ENCODE assay signal across 25 cellular contexts in the genomic region with DNA sequence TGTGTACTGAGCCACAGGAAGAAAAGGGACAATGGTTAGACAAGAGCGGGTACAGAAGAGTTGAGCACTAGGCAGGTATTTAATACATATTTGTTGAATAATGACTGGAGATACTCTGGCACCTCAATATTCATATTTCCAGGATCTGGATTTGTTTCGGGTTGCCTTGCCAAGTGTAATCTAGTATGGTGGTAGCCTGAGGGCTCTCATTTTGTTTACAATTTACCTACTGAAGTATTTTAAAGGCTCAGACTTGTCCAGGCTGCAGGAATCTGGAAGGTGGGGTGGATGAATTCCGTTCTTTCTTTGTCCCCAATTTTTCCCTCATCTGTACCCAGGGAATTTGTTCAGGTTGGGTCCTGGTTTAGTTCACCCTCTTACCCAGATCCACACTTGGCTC.
A peak's percentile ranks its signal among the peaks of the same experiment; 100 is the strongest.
DNase-seq lines count a peak whose midpoint lies in the region; ATAC-seq and TF ChIP-seq lines count a peak whose summit lies in the region.
"Had no signal": no experiment of that assay in that cellular context is flagged by ENCODE, and none has a peak within 500 bp of the region (broad histone marks: within the 10 kb centered on the region; RNA-seq: fewer than 3 reads in every experiment).

No MANE protein-coding gene starts in this region.

- H3K4me3 ChIP-seq in hepatocyte: no peak overlapping the region
- H3K4me3 ChIP-seq: HAP-1 had no signal

- no peak for ATAC-seq in GM19452 (IDR thresholded peaks at IDR 0.05; ENCODE audit: unreplicated experiment)

- H3K36me3 ChIP-seq in hepatocyte (replicated peaks; ENCODE audit: insufficient read depth, low read depth): no peaks in the 10 kb centered on the region
- H3K36me3 ChIP-seq: BE2C, HAP-1 had no signal

- no peak for TF ChIP-seq CTCF in VCaP (conservative IDR thresholded peaks at IDR 0.05)
- no peak for TF ChIP-seq CTCF in hepatocyte (IDR thresholded peaks at IDR 0.05; ENCODE audit: poor library complexity)
- TF ChIP-seq CTCF in nephron progenitor cell (IDR thresholded peaks at IDR 0.05): no peak

- H3K4me2 ChIP-seq in hepatocyte: no peak overlapping the region

- H3K9me3 Mint-ChIP-seq in nephron progenitor cell: peaks cover 43% of the 10 kb centered on the region

- peaks cover 22% of the 10 kb centered on the region for H3K4me1 ChIP-seq in hepatocyte (ENCODE audit: insufficient read depth)
- H3K4me1 ChIP-seq: BE2C had no signal

- H2AFZ ChIP-seq in hepatocyte: no peak overlapping the region

- H3K9me3 ChIP-seq in hepatocyte (ENCODE audit: low read depth): peaks cover 5% of the 10 kb centered on the region
- H3K9me3 ChIP-seq: BE2C had no signal

- peaks cover 51% of the 10 kb centered on the region for H3K4me1 Mint-ChIP-seq in nephron progenitor cell
- H3K4me1 Mint-ChIP-seq: CD8-positive, alpha-beta memory T cell had no signal

- no peak overlapping the region for H3K4me3 Mint-ChIP-seq in nephron progenitor cell
- H3K4me3 Mint-ChIP-seq: CD14-positive monocyte; CD8-positive, alpha-beta memory T cell; HFFc6 had no signal

- peak overlapping the region; percentile 78 for H3K27ac Mint-ChIP-seq in nephron progenitor cell
- H3K27ac Mint-ChIP-seq: CD14-positive monocyte; CD8-positive, alpha-beta memory T cell; HFFc6 had no signal

- H3K36me3 Mint-ChIP-seq in nephron progenitor cell (ENCODE audit: low read depth): peaks cover 60% of the 10 kb centered on the region
- H3K36me3 Mint-ChIP-seq: CD14-positive monocyte; CD8-positive, alpha-beta memory T cell had no signal

- H3K27ac ChIP-seq in VCaP (peak overlapping the region; percentile 18), hepatocyte (peak overlapping the region; percentile 28)
- H3K27ac ChIP-seq: 22Rv1 had no signal

- no peaks in the 10 kb centered on the region for H4K20me1 ChIP-seq in hepatocyte (ENCODE audit: insufficient read depth, poor library complexity, severe bottlenecking)

- peaks cover 10% of the 10 kb centered on the region for H3K27me3 Mint-ChIP-seq in nephron progenitor cell (ENCODE audit: low read depth, poor library complexity)

- no peaks in the 10 kb centered on the region for H3K27me3 ChIP-seq in hepatocyte
- H3K27me3 ChIP-seq: BE2C had no signal

- peaks cover 53% of the 10 kb centered on the region for H3K79me2 ChIP-seq in hepatocyte

- 67% methylated on average over 3 of the region's 3 CpGs for WGBS in hepatocyte (ENCODE audit: low lambda C conversion rate, missing lambda C conversion rate)

- H3K9me2 ChIP-seq in hepatocyte (replicated peaks; ENCODE audit: insufficient read depth): no peaks in the 10 kb centered on the region

- DNase-seq in NCI-H1105 treated with DMSO at 0.1 percent for 48 hours (lab: John Stamatoyannopoulos, UW): peak; percentile 26
- DNase-seq in NCI-H1105 (lab: John Stamatoyannopoulos, UW): no peak
- DNase-seq in hepatocyte (ENCODE audit: low spot score): no peak
- DNase-seq in nephron progenitor cell: no peak
- DNase-seq in central memory CD4-positive, alpha-beta T cell: no peak
- no peak for DNase-seq in AML-193 (lab: John Stamatoyannopoulos, UW)
- DNase-seq: BE2C; CD8-positive, alpha-beta memory T cell; DMS153; DND-41; HFFc6; IMR-90; KG1; MM.1S; NCI-H1092 treated with DMSO at 0.1 percent for 48 hours; NCI-H2029; NCI-H446 treated with DMSO at 0.1 percent for 48 hours; NCI-H526; RPMI8226; SHP77 treated with DMSO at 0.1 percent for 48 hours had no signal
